In the genomic region with DNA sequence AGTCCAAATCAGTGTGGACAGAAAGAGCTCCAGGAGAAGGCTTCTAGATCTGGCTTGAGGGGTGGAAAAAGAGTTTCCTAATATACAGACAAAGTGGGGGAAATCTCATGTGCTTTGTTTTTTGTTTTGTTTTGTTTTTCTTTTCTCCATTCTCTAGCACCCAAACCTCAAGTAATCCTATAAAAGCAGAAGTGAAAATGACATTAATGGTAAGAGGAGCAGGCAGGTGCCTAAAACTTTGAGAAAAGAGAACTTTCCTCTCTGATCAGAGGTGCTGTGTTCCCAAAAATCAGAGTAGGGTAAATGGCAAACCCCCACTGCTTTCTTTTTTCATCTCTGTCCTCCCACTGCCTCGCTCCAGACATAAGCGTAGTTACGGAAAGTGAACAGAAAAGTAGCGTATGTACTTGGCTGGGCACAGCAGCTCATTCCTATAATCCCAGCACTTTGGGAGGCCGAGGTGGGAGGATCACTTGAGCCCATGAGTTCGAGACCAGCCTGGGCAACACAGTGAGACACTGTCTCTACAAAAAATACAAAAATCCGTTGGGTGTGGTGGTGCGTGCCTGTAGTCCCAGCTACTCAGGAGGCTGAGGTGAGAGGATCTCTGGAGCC, we compare ENCODE assay signal across 11 cellular contexts.
A peak's percentile ranks its signal among the peaks of the same experiment; 100 is the strongest.
DNase-seq lines count a peak whose midpoint lies in the region; ATAC-seq and TF ChIP-seq lines count a peak whose summit lies in the region.
"Had no signal": no experiment of that assay in that cellular context is flagged by ENCODE, and none has a peak within 500 bp of the region (broad histone marks: within the 10 kb centered on the region; RNA-seq: fewer than 3 reads in every experiment).

No MANE protein-coding gene starts in this region.

- H4K20me1 ChIP-seq in OCI-LY1 (ENCODE audit: insufficient read depth, low read length) = no peaks in the 10 kb centered on the region

- POLR2A ChIA-PET in Caco-2 (lab: Charles Lee) = interaction anchor here (1.1 kb wide), 1 partner anchor 12 kb away, joined by 3 read pairs; no protein-coding TSS in a partner anchor

- H3K27ac ChIP-seq in OCI-LY1 (ENCODE audit: low read depth, low read length, poor library complexity, severe bottlenecking) (peak overlapping the region; percentile 76), prostate gland (no peak overlapping the region)

- 88% methylated on average over 8 of the region's 8 CpGs for WGBS in prostate gland

- no peaks in the 10 kb centered on the region for H3K9me2 ChIP-seq in OCI-LY1 (ENCODE audit: low read depth, low read length)

- peak overlapping the region; percentile 52 for H3K4me2 ChIP-seq in OCI-LY1 (ENCODE audit: low read length)

- peak; percentile 91 for ATAC-seq in GM18502 (IDR thresholded peaks at IDR 0.05; ENCODE audit: poor library complexity, unreplicated experiment)
- ATAC-seq in GM21390 (IDR thresholded peaks at IDR 0.05; ENCODE audit: unreplicated experiment) = peak; percentile 89
- ATAC-seq in HG03103 (IDR thresholded peaks at IDR 0.05; ENCODE audit: low read depth, unreplicated experiment) = peak; percentile 78
- no peak for ATAC-seq in HG02623 (IDR thresholded peaks at IDR 0.05; ENCODE audit: unreplicated experiment)
- ATAC-seq: activated T-cell treated with anti-CD3 and anti-CD28 coated beads, Interleukin-2, amount 50 U/mL, for 4 hours; CD8-positive, alpha-beta T cell had no signal

- H3K27me3 ChIP-seq in OCI-LY1 (ENCODE audit: insufficient read depth, low read length) (no peaks in the 10 kb centered on the region), prostate gland (replicated peaks; ENCODE audit: insufficient read depth) (no peaks in the 10 kb centered on the region), Caco-2 (replicated peaks; ENCODE audit: control insufficient read depth, insufficient read depth, low read length) (no peaks in the 10 kb centered on the region; the same call in 1 of the 2 replicates)

- H2AFZ ChIP-seq in OCI-LY1 (ENCODE audit: low read length) = no peak overlapping the region

- no peak overlapping the region for H3K4me3 Mint-ChIP-seq in Caco-2 (ENCODE audit: unreplicated experiment)
- H3K4me3 Mint-ChIP-seq: activated T-cell treated with anti-CD3 and anti-CD28 coated beads, Interleukin-2, amount 50 U/mL, for 4 hours; CD8-positive, alpha-beta T cell had no signal

- no peaks in the 10 kb centered on the region for H3K36me3 Mint-ChIP-seq in Caco-2 (ENCODE audit: insufficient read depth, unreplicated experiment)
- H3K36me3 Mint-ChIP-seq: CD8-positive, alpha-beta T cell had no signal

- H3K27me3 Mint-ChIP-seq in Caco-2 (ENCODE audit: insufficient read depth, unreplicated experiment) = peaks cover 10% of the 10 kb centered on the region

- no peaks in the 10 kb centered on the region for H3F3A ChIP-seq in OCI-LY1 (ENCODE audit: insufficient read depth, low read length)

- H3K36me3 ChIP-seq in OCI-LY1 (ENCODE audit: insufficient read depth, low read length) (no peaks in the 10 kb centered on the region), prostate gland (no peaks in the 10 kb centered on the region), Caco-2 (ENCODE audit: control insufficient read depth, insufficient read depth, low read length) (no peaks in the 10 kb centered on the region)

- H3K27ac Mint-ChIP-seq in Caco-2 (ENCODE audit: unreplicated experiment) = no peak overlapping the region
- H3K27ac Mint-ChIP-seq: CD8-positive, alpha-beta T cell had no signal

- H3K4me1 Mint-ChIP-seq in Caco-2 (ENCODE audit: low read depth, unreplicated experiment) = peaks cover under 1% of the 10 kb centered on the region

- no peak overlapping the region for H3K9ac ChIP-seq in OCI-LY1 (ENCODE audit: low read length)

- no peak for TF ChIP-seq CTCF in OCI-LY1 (IDR thresholded peaks at IDR 0.05; ENCODE audit: low read length)
- no peak for TF ChIP-seq CTCF in prostate gland (IDR thresholded peaks at IDR 0.05)
- TF ChIP-seq CTCF in Caco-2 (IDR thresholded peaks at IDR 0.05; ENCODE audit: insufficient read depth in 1 of 2, low read depth in 1 of 2, low read length in 1 of 2, severe bottlenecking in 1 of 2, unreplicated experiment in 1 of 2) = no peak

- CTCF ChIA-PET in Caco-2 (lab: Charles Lee) = no interaction called here

- 0 out of 2 replicates have a peak, but pooled peaks cover 2% of the 10 kb centered on the region for H3K9me3 ChIP-seq in OCI-LY1 (ENCODE audit: low read length)
- no peaks in the 10 kb centered on the region for H3K9me3 ChIP-seq in prostate gland
- H3K9me3 ChIP-seq in Caco-2 = no peaks in the 10 kb centered on the region; the same call in 1 of the 2 replicates

- DNase-seq in NCI-H774 (lab: John Stamatoyannopoulos, UW) (no peak), prostate gland (ENCODE audit: low spot score) (no peak), Caco-2 (no peak)
- DNase-seq: activated T-cell treated with anti-CD3 and anti-CD28 coated beads, Interleukin-2, amount 50 U/mL, for 4 hours; CD8-positive, alpha-beta T cell; T-helper 9 cell had no signal

- no peaks in the 10 kb centered on the region for H3K79me2 ChIP-seq in OCI-LY1 (ENCODE audit: insufficient read depth, low read length)

- H3K4me1 ChIP-seq in OCI-LY1 (ENCODE audit: insufficient read depth, low read length, severe bottlenecking) = peaks cover 15% of the 10 kb centered on the region
- no peaks in the 10 kb centered on the region for H3K4me1 ChIP-seq in prostate gland (replicated peaks)
- no peaks in the 10 kb centered on the region; the same call in 1 of the 2 replicates for H3K4me1 ChIP-seq in Caco-2

- no TSS peak for BruUV-seq in Caco-2 (replicated peaks; lab: Mats Ljungman, UMichigan)

- no peak for TF ChIP-seq POLR2A in prostate gland (IDR thresholded peaks at IDR 0.05)

- H3K9me3 Mint-ChIP-seq in Caco-2 (ENCODE audit: unreplicated experiment) = no peaks in the 10 kb centered on the region

- H3K4me3 ChIP-seq in OCI-LY1 (ENCODE audit: low read depth, low read length, poor library complexity, severe bottlenecking) (peak overlapping the region; percentile 11), prostate gland (no peak overlapping the region), Caco-2 (ENCODE audit: low read depth, low read length) (no peak overlapping the region)

- intact Hi-C loops in prostate gland (cut with DNase I) (no loop called here), Caco-2 (cut with micrococcal nuclease; ENCODE audit: unreplicated experiment) (no loop called here)
